Comparison of ENCODE assay signal across 16 cellular contexts in genomic region chr18:3692691-3693090, GRCh38.
A peak's percentile ranks its signal among the peaks of the same experiment; 100 is the strongest.
DNase-seq lines count a peak whose midpoint lies in the region; ATAC-seq, FAIRE-seq and TF ChIP-seq lines count a peak whose summit lies in the region.
"Had no signal": no experiment of that assay in that cellular context is flagged by ENCODE, and none has a peak within 500 bp of the region (broad histone marks: within the 10 kb centered on the region; RNA-seq: fewer than 3 reads in every experiment).

No MANE protein-coding gene starts in this region.

- peak; percentile 14; the same call in 2 of the 3 replicates for ATAC-seq in GM12878
- ATAC-seq in upper lobe of right lung = peak; percentile 23
- ATAC-seq in GM21367 (IDR thresholded peaks at IDR 0.05; ENCODE audit: unreplicated experiment) = no peak

- peak overlapping the region; percentile 17 for H2AK5ac ChIP-seq in mesenchymal stem cell (ENCODE audit: low read length, severe bottlenecking)

- FAIRE-seq in GM12878 (lab: Jason Lieb, UNC) = no peak

- H3K9ac ChIP-seq in GM12878 (ENCODE audit: control insufficient read depth, insufficient read depth, low read length) (no peak overlapping the region), mesenchymal stem cell (ENCODE audit: low read length) (no peak overlapping the region)

- TF ChIP-seq CTCF in GM12878 (IDR thresholded peaks at IDR 0.05 in 2 of 3, conservative IDR thresholded peaks at IDR 0.05 in 1 of 3; ENCODE audit: control insufficient read depth in 2 of 3, extremely low read depth in 1 of 3, insufficient read depth in 1 of 3, low read depth in 3 of 3, low read length in 3 of 3) (no peak), upper lobe of right lung (IDR thresholded peaks at IDR 0.05) (no peak)

- H3K36me3 ChIP-seq in GM12878 (ENCODE audit: control insufficient read depth in 2 of 2, insufficient read depth in 2 of 2, low read length in 1 of 2) = no peaks in the 10 kb centered on the region
- no peaks in the 10 kb centered on the region for H3K36me3 ChIP-seq in mesenchymal stem cell (ENCODE audit: control insufficient read depth in 1 of 2, insufficient read depth in 2 of 2, low read depth in 1 of 2, low read length in 2 of 2)
- no peaks in the 10 kb centered on the region for H3K36me3 ChIP-seq in upper lobe of right lung
- H3K36me3 ChIP-seq: BE2C had no signal

- H2BK15ac ChIP-seq in mesenchymal stem cell (ENCODE audit: low read depth, poor library complexity, severe bottlenecking) = no peak overlapping the region

- CTCF ChIA-PET in GM12878 (lab: Yijun Ruan, JAX) = interaction anchor here (0.8 to 3.8 kb wide), 8 partner anchors 9 to 302 kb away, joined by 3 to 25 read pairs (median 8); no protein-coding TSS in a partner anchor

- no peak overlapping the region for H3K14ac ChIP-seq in mesenchymal stem cell (ENCODE audit: low read length in 2 of 2)

- no peak overlapping the region for H3K4ac ChIP-seq in mesenchymal stem cell (ENCODE audit: low read depth in 1 of 2, low read length in 2 of 2)

- no peak overlapping the region for H3K4me3 ChIP-seq in GM12878
- H3K4me3 ChIP-seq in mesenchymal stem cell (ENCODE audit: insufficient read depth in 1 of 2, low read depth in 1 of 2, low read length in 2 of 2) = no peak overlapping the region
- H3K4me3 ChIP-seq in upper lobe of right lung = no peak overlapping the region

- H2BK5ac ChIP-seq in mesenchymal stem cell (ENCODE audit: low read depth, low read length, poor library complexity, severe bottlenecking) = no peak overlapping the region

- no peak overlapping the region for H3K18ac ChIP-seq in mesenchymal stem cell (ENCODE audit: low read depth in 1 of 2, low read length in 2 of 2)

- no peak overlapping the region for H3K23ac ChIP-seq in mesenchymal stem cell (ENCODE audit: low read length in 2 of 2)

- H3K4me2 ChIP-seq in GM12878 (ENCODE audit: control insufficient read depth, insufficient read depth) (no peak overlapping the region), mesenchymal stem cell (ENCODE audit: low read length, poor library complexity, severe bottlenecking) (no peak overlapping the region)

- TF ChIP-seq RAD21 in GM12878 (IDR thresholded peaks at IDR 0.05; ENCODE audit: insufficient read depth, low read depth, low read length) = no peak

- H3K79me1 ChIP-seq in mesenchymal stem cell (replicated peaks; ENCODE audit: low read length, poor library complexity, severe bottlenecking) = no peaks in the 10 kb centered on the region

- RAD21 ChIA-PET in GM12878 (lab: Charles Lee; ENCODE audit: unreplicated experiment) = interaction anchor here (0.6 to 2.2 kb wide), 5 partner anchors 23 to 411 kb away, joined by 3 to 11 read pairs (median 4); no protein-coding TSS in a partner anchor

- POLR2A ChIA-PET in GM12878 (lab: Charles Lee) = interaction anchor here (1.0 to 1.1 kb wide), 2 partner anchors 8 to 23 kb away, joined by 3 to 5 read pairs; no protein-coding TSS in a partner anchor

- H4K20me1 ChIP-seq in GM12878 (ENCODE audit: control insufficient read depth, insufficient read depth) = no peaks in the 10 kb centered on the region

- no peak for TF ChIP-seq EP300 in GM12878 (IDR thresholded peaks at IDR 0.05; ENCODE audit: borderline replicate concordance in 1 of 2, control insufficient read depth in 1 of 2, low read depth in 2 of 2, low read length in 2 of 2)

- intact Hi-C loops in GM12878 (cut with micrococcal nuclease; ENCODE audit: unreplicated experiment) = loop anchor here (5.0 kb wide), 1 partner anchor 295 kb away; no protein-coding TSS in a partner anchor
- intact Hi-C loops in upper lobe of right lung (cut with DNase I) = no loop called here

- H3K27ac ChIP-seq in GM12878 (ENCODE audit: control insufficient read depth, insufficient read depth) (no peak overlapping the region), mesenchymal stem cell (ENCODE audit: low read length, poor library complexity, severe bottlenecking) (peak overlapping the region; percentile 54), upper lobe of right lung (no peak overlapping the region)

- no peak overlapping the region for H2BK12ac ChIP-seq in mesenchymal stem cell (ENCODE audit: low read length in 2 of 2)

- SMC1A ChIA-PET in GM12878 (lab: Charles Lee; ENCODE audit: uncharacterized antibody, unreplicated experiment) = interaction anchor here (0.7 to 2.5 kb wide), 10 partner anchors 10 to 303 kb away, joined by 3 to 15 read pairs (median 4); no protein-coding TSS in a partner anchor

- TF ChIP-seq POLR2A in GM12878 (IDR thresholded peaks at IDR 0.05; ENCODE audit: low read depth, low read length) = no peak

- H2BK120ac ChIP-seq in mesenchymal stem cell (ENCODE audit: low read depth, low read length) = no peak overlapping the region

- H4K8ac ChIP-seq in mesenchymal stem cell (ENCODE audit: low read length) = no peak overlapping the region

- BruUV-seq in GM12878 (replicated peaks; lab: Mats Ljungman, UMichigan) = no TSS peak

- H4K91ac ChIP-seq in mesenchymal stem cell (ENCODE audit: low read length) = no peak overlapping the region

- in situ Hi-C loops in GM12878 (cut with MboI) = no loop called here

- DNase-seq in NCI-H2196 (lab: John Stamatoyannopoulos, UW; ENCODE audit: unreplicated experiment) (peak; percentile 80), GM12878 (ENCODE audit: low read depth, low spot score) (no peak), mesenchymal stem cell (no peak), upper lobe of right lung (no peak), anterior cingulate cortex (lab: John Stamatoyannopoulos, UW) (no peak), NCI-H1417 treated with DMSO at 0.1 percent for 48 hours (lab: John Stamatoyannopoulos, UW) (no peak)
- DNase-seq: BE2C; Calu3; CD4-positive, alpha-beta T cell; HCEC 1CT; IMR-90; Kasumi-1; MM.1S; NCI-H2171 treated with DMSO at 0.1 percent for 48 hours; SHP77 treated with DMSO at 0.1 percent for 48 hours had no signal

- H2AFZ ChIP-seq in GM12878 (ENCODE audit: control insufficient read depth, low read depth, low read length) (no peak overlapping the region), mesenchymal stem cell (ENCODE audit: low read depth, low read length) (no peak overlapping the region)

- no peaks in the 10 kb centered on the region for H3K9me3 ChIP-seq in GM12878 (replicated peaks; ENCODE audit: control insufficient read depth, insufficient read depth, low read length)
- H3K9me3 ChIP-seq in mesenchymal stem cell (ENCODE audit: control insufficient read depth, low read length) = no peaks in the 10 kb centered on the region
- H3K9me3 ChIP-seq in upper lobe of right lung = no peaks in the 10 kb centered on the region
- H3K9me3 ChIP-seq: BE2C had no signal

- no peaks in the 10 kb centered on the region for H3K79me2 ChIP-seq in GM12878 (ENCODE audit: control insufficient read depth, insufficient read depth, low read length)

- H3K27me3 ChIP-seq in GM12878 (replicated peaks in 1 of 2; ENCODE audit: control insufficient read depth in 2 of 2, insufficient read depth in 2 of 2, low read length in 1 of 2) = no peaks in the 10 kb centered on the region
- no peaks in the 10 kb centered on the region for H3K27me3 ChIP-seq in mesenchymal stem cell (ENCODE audit: control insufficient read depth in 1 of 2, insufficient read depth in 1 of 2, low read length in 2 of 2)
- no peaks in the 10 kb centered on the region for H3K27me3 ChIP-seq in upper lobe of right lung
- H3K27me3 ChIP-seq: BE2C had no signal

- WGBS in GM12878 (ENCODE audit: insufficient coverage, insufficient replicate concordance, low lambda C conversion rate, missing lambda C conversion rate) = 100% methylated on average over 2 of the region's 2 CpGs
- WGBS in mesenchymal stem cell = 77% methylated on average over 2 of the region's 2 CpGs

- no peaks in the 10 kb centered on the region for H3K4me1 ChIP-seq in GM12878 (ENCODE audit: control insufficient read depth, insufficient read depth, low read length)
- H3K4me1 ChIP-seq in mesenchymal stem cell (ENCODE audit: control insufficient read depth, insufficient read depth, low read depth, low read length) = peaks cover 7% of the 10 kb centered on the region
- no peaks in the 10 kb centered on the region for H3K4me1 ChIP-seq in upper lobe of right lung
- H3K4me1 ChIP-seq: BE2C had no signal

TF ChIP-seq in GM12878, 131 proteins besides CTCF, POLR2A, EP300 and RAD21:
- TF ChIP-seq ZNF274 (IDR thresholded peaks at IDR 0.05; ENCODE audit: insufficient read depth, insufficient read length) (no peak), BRCA1 (IDR thresholded peaks at IDR 0.05; ENCODE audit: low read depth, low read length) (no peak), HDAC6 (IDR thresholded peaks at IDR 0.05; ENCODE audit: unreplicated experiment) (no peak), KDM1A (IDR thresholded peaks at IDR 0.05; ENCODE audit: borderline replicate concordance) (no peak), WRNIP1 (IDR thresholded peaks at IDR 0.05; ENCODE audit: borderline replicate concordance, low read depth, low read length) (no peak), IRF4 (IDR thresholded peaks at IDR 0.05; ENCODE audit: low read depth, low read length) (no peak), GABPA (IDR thresholded peaks at IDR 0.05; ENCODE audit: low read depth) (no peak), FOXK2 (IDR thresholded peaks at IDR 0.05) (no peak), PAX8 (IDR thresholded peaks at IDR 0.05) (no peak), CBX3 (IDR thresholded peaks at IDR 0.05; ENCODE audit: borderline replicate concordance, low read depth) (no peak), SUZ12 (IDR thresholded peaks at IDR 0.05; ENCODE audit: unreplicated experiment) (no peak)
- TF ChIP-seq, protein P1, sequence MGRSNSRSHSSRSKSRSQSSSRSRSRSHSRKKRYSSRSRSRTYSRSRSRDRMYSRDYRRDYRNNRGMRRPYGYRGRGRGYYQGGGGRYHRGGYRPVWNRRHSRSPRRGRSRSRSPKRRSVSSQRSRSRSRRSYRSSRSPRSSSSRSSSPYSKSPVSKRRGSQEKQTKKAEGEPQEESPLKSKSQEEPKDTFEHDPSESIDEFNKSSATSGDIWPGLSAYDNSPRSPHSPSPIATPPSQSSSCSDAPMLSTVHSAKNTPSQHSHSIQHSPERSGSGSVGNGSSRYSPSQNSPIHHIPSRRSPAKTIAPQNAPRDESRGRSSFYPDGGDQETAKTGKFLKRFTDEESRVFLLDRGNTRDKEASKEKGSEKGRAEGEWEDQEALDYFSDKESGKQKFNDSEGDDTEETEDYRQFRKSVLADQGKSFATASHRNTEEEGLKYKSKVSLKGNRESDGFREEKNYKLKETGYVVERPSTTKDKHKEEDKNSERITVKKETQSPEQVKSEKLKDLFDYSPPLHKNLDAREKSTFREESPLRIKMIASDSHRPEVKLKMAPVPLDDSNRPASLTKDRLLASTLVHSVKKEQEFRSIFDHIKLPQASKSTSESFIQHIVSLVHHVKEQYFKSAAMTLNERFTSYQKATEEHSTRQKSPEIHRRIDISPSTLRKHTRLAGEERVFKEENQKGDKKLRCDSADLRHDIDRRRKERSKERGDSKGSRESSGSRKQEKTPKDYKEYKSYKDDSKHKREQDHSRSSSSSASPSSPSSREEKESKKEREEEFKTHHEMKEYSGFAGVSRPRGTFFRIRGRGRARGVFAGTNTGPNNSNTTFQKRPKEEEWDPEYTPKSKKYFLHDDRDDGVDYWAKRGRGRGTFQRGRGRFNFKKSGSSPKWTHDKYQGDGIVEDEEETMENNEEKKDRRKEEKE (IDR thresholded peaks at IDR 0.05) = no peak
